ENCODE assay signal across 1 cellular context in genomic region chr2:222169346-222169745, GRCh38.
TF ChIP-seq lines count a peak whose summit lies in the region.

No MANE protein-coding gene starts in this region.

TF ChIP-seq in H1, 55 proteins besides CTCF, POLR2A, EP300 and RAD21 (continued from another document):
- TF ChIP-seq USF2 (IDR thresholded peaks at IDR 0.05; ENCODE audit: low read length) (no peak), SIRT6 (IDR thresholded peaks at IDR 0.05; ENCODE audit: low read length) (no peak), PHF8 (conservative IDR thresholded peaks at IDR 0.05; ENCODE audit: low read depth, low read length) (no peak), KDM4A (IDR thresholded peaks at IDR 0.05; ENCODE audit: low read depth, low read length, severe bottlenecking) (no peak), EZH2 (IDR thresholded peaks at IDR 0.05; ENCODE audit: low read depth, low read length, severe bottlenecking) (no peak), E2F6 (IDR thresholded peaks at IDR 0.05) (no peak), TBP (IDR thresholded peaks at IDR 0.05; ENCODE audit: low read depth, low read length) (no peak), TAF7 (optimal IDR thresholded peaks at IDR 0.05; ENCODE audit: borderline replicate concordance, low read depth, low read length) (no peak), TCF12 (IDR thresholded peaks at IDR 0.05; ENCODE audit: low read depth, low read length) (no peak), RBBP5 (IDR thresholded peaks at IDR 0.05; ENCODE audit: borderline replicate concordance, low read depth, low read length) (no peak), TAF1 (IDR thresholded peaks at IDR 0.05; ENCODE audit: low read depth, low read length) (no peak), FOSL1 (IDR thresholded peaks at IDR 0.05; ENCODE audit: insufficient read depth, low read depth, low read length) (no peak), RFX5 (IDR thresholded peaks at IDR 0.05; ENCODE audit: borderline replicate concordance, low read depth, low read length) (no peak), SP2 (IDR thresholded peaks at IDR 0.05; ENCODE audit: low read length) (no peak)
